26 cellular contexts compared by ENCODE assay signal in genomic region chr10:31741473-31741872, GRCh38.
"Had no signal": no experiment of that assay in that cellular context is flagged by ENCODE, and none has a peak within 500 bp of the region (broad histone marks: within the 10 kb centered on the region; RNA-seq: fewer than 3 reads in every experiment).

No MANE protein-coding gene starts in this region.

- FAIRE-seq: bronchial epithelial cell had no signal

- H3K27me3 ChIP-seq: ascending aorta, brain microvascular endothelial cell, dorsolateral prefrontal cortex, esophagus muscularis mucosa, gastroesophageal sphincter, heart right ventricle had no signal

- H3K27me3 Mint-ChIP-seq: activated CD4-positive, alpha-beta T cell treated with anti-CD3 and anti-CD28 coated beads for 36 hours; activated CD4-positive, alpha-beta T cell treated with anti-CD3 and anti-CD28 coated beads, Interleukin-2, amount 10 ng/mL, durations not matched to agents 24 days and 14 days; activated CD8-positive, alpha-beta T cell treated with anti-CD3 and anti-CD28 coated beads for 36 hours; activated naive CD4-positive, alpha-beta T cell treated with anti-CD3 and anti-CD28 coated beads, Interleukin-2, amount 10 ng/mL, durations not matched to agents 7 days and 5 days; activated naive CD8-positive, alpha-beta T cell treated with anti-CD3 and anti-CD28 coated beads, Interleukin-2, amount 10 ng/mL, durations not matched to agents 7 days and 5 days; central memory CD8-positive, alpha-beta T cell; dendritic cell treated with granulocyte-macrophage colony-stimulating factor and Interleukin-4, amounts not matched to agents 40 ng/mL and 50 ng/mL, for 4 days had no signal

- H3K27ac ChIP-seq: ascending aorta, brain microvascular endothelial cell, coronary artery, dorsolateral prefrontal cortex, esophagus muscularis mucosa, gastroesophageal sphincter had no signal

- H3K27ac Mint-ChIP-seq: activated CD4-positive, alpha-beta T cell treated with anti-CD3 and anti-CD28 coated beads for 36 hours; activated CD4-positive, alpha-beta T cell treated with anti-CD3 and anti-CD28 coated beads, Interleukin-2, amount 10 ng/mL, durations not matched to agents 24 days and 14 days; activated CD8-positive, alpha-beta T cell treated with anti-CD3 and anti-CD28 coated beads for 36 hours; activated naive CD4-positive, alpha-beta T cell treated with anti-CD3 and anti-CD28 coated beads, Interleukin-2, amount 10 ng/mL, durations not matched to agents 7 days and 5 days; activated naive CD8-positive, alpha-beta T cell treated with anti-CD3 and anti-CD28 coated beads, Interleukin-2, amount 10 ng/mL, durations not matched to agents 7 days and 5 days; activated T-helper 2 cell treated with anti-CD3 and anti-CD28 coated beads, Interferon-gamma antibody, Interleukin-2, Interleukin-4, amounts not matched to agents 10 μg/mL and 5 μg/mL and 100 μg/mL, durations not matched to agents 14 hours and 24 hours and 36 hours; dendritic cell treated with granulocyte-macrophage colony-stimulating factor and Interleukin-4, amounts not matched to agents 40 ng/mL and 50 ng/mL, for 4 days; effector memory CD8-positive, alpha-beta T cell had no signal

- H3K4me1 ChIP-seq: gastroesophageal sphincter had no signal

- H3K9me3 ChIP-seq: ascending aorta had no signal

- H3K9me3 Mint-ChIP-seq: central memory CD8-positive, alpha-beta T cell; effector memory CD8-positive, alpha-beta T cell had no signal

- ATAC-seq: activated CD4-positive, alpha-beta T cell treated with anti-CD3 and anti-CD28 coated beads for 36 hours; activated CD8-positive, alpha-beta T cell treated with anti-CD3 and anti-CD28 coated beads for 36 hours; activated T-cell treated with anti-CD3 and anti-CD28 coated beads, Interleukin-2, amount 50 U/mL, for 4 hours; effector memory CD8-positive, alpha-beta T cell; gastroesophageal sphincter; heart right ventricle had no signal

- DNase-seq: activated CD4-positive, alpha-beta T cell treated with anti-CD3 and anti-CD28 coated beads for 36 hours; activated CD4-positive, alpha-beta T cell treated with anti-CD3 and anti-CD28 coated beads, Interleukin-2, amount 10 ng/mL, durations not matched to agents 24 days and 14 days; activated CD4-positive, CD25-positive, alpha-beta regulatory T cell; activated CD4-positive, CD25-positive, alpha-beta regulatory T cell treated with anti-CD3 and anti-CD28 coated beads, Interleukin-2, amount 50 U/mL, for 72 hours; activated CD8-positive, alpha-beta memory T cell treated with anti-CD3 and anti-CD28 coated beads for 24 hours; activated CD8-positive, alpha-beta T cell treated with anti-CD3 and anti-CD28 coated beads for 36 hours; activated effector memory CD4-positive, alpha-beta T cell treated with anti-CD3 and anti-CD28 coated beads, Interleukin-2, amount 50 U/mL, for 16 hours; activated naive CD4-positive, alpha-beta T cell treated with anti-CD3 and anti-CD28 coated beads, Interleukin-2, amount 10 ng/mL, durations not matched to agents 7 days and 5 days; activated naive CD8-positive, alpha-beta T cell treated with anti-CD3 and anti-CD28 coated beads, Interleukin-2, amount 10 ng/mL, durations not matched to agents 7 days and 5 days; activated T-cell treated with anti-CD3 and anti-CD28 coated beads, Interleukin-2, amount 50 U/mL, for 4 hours; brain microvascular endothelial cell; dorsolateral prefrontal cortex; effector CD4-positive, alpha-beta T cell; effector memory CD8-positive, alpha-beta T cell; erythroblast; foreskin melanocyte; heart right ventricle; T-helper 2 cell had no signal

- H3K4me3 ChIP-seq: ascending aorta, coronary artery, dorsolateral prefrontal cortex, esophagus muscularis mucosa, gastroesophageal sphincter, heart right ventricle had no signal

- H3K36me3 ChIP-seq: ascending aorta, brain microvascular endothelial cell, esophagus muscularis mucosa, gastroesophageal sphincter, heart right ventricle had no signal

- H3K4me3 Mint-ChIP-seq: activated CD4-positive, alpha-beta T cell treated with anti-CD3 and anti-CD28 coated beads for 36 hours; activated CD4-positive, alpha-beta T cell treated with anti-CD3 and anti-CD28 coated beads, Interleukin-2, amount 10 ng/mL, durations not matched to agents 24 days and 14 days; activated CD8-positive, alpha-beta T cell treated with anti-CD3 and anti-CD28 coated beads for 36 hours; activated naive CD4-positive, alpha-beta T cell treated with anti-CD3 and anti-CD28 coated beads, Interleukin-2, amount 10 ng/mL, durations not matched to agents 7 days and 5 days; activated naive CD8-positive, alpha-beta T cell treated with anti-CD3 and anti-CD28 coated beads, Interleukin-2, amount 10 ng/mL, durations not matched to agents 7 days and 5 days; activated T-cell treated with anti-CD3 and anti-CD28 coated beads, Interleukin-2, amount 50 U/mL, for 4 hours; central memory CD8-positive, alpha-beta T cell; dendritic cell treated with granulocyte-macrophage colony-stimulating factor and Interleukin-4, amounts not matched to agents 40 ng/mL and 50 ng/mL, for 4 days; effector memory CD8-positive, alpha-beta T cell had no signal

- H3K36me3 Mint-ChIP-seq: activated naive CD4-positive, alpha-beta T cell treated with anti-CD3 and anti-CD28 coated beads, Interleukin-2, amount 10 ng/mL, durations not matched to agents 7 days and 5 days had no signal
